8 cellular contexts compared by ENCODE assay signal in genomic region chr16:51971184-51971583, GRCh38.
DNase-seq lines count a peak whose midpoint lies in the region; ATAC-seq and TF ChIP-seq lines count a peak whose summit lies in the region.
"Had no signal": no experiment of that assay in that cellular context is flagged by ENCODE, and none has a peak within 500 bp of the region (broad histone marks: within the 10 kb centered on the region; RNA-seq: fewer than 3 reads in every experiment).

No MANE protein-coding gene starts in this region.

- CTCF ChIA-PET in activated CD4-positive, alpha-beta memory T cell treated with anti-CD3 and anti-CD28 coated beads, Interleukin-2, amount 10 ng/mL, durations not matched to agents 7 days and 5 days (lab: Charles Lee): interaction anchor here (0.6 kb wide), 1 partner anchor 581 kb away, joined by 3 read pairs; no protein-coding TSS in a partner anchor

- H3K27ac Mint-ChIP-seq in osteocyte (ENCODE audit: unreplicated experiment): no peak overlapping the region
- H3K27ac Mint-ChIP-seq in activated CD4-positive, alpha-beta memory T cell treated with anti-CD3 and anti-CD28 coated beads, Interleukin-2, amount 10 ng/mL, durations not matched to agents 7 days and 5 days: no peak overlapping the region
- H3K27ac Mint-ChIP-seq: activated naive CD8-positive, alpha-beta T cell treated with anti-CD3 and anti-CD28 coated beads, Interleukin-2, amount 10 ng/mL, durations not matched to agents 7 days and 5 days had no signal

- H3K36me3 Mint-ChIP-seq in osteocyte (ENCODE audit: unreplicated experiment): no peaks in the 10 kb centered on the region
- H3K36me3 Mint-ChIP-seq in activated CD4-positive, alpha-beta memory T cell treated with anti-CD3 and anti-CD28 coated beads, Interleukin-2, amount 10 ng/mL, durations not matched to agents 7 days and 5 days (ENCODE audit: low read depth): no peaks in the 10 kb centered on the region
- H3K36me3 Mint-ChIP-seq: activated naive CD8-positive, alpha-beta T cell treated with anti-CD3 and anti-CD28 coated beads, Interleukin-2, amount 10 ng/mL, durations not matched to agents 7 days and 5 days had no signal

- no peaks in the 10 kb centered on the region for H3K9me3 Mint-ChIP-seq in osteocyte (ENCODE audit: unreplicated experiment)
- peaks cover 9% of the 10 kb centered on the region for H3K9me3 Mint-ChIP-seq in activated CD4-positive, alpha-beta memory T cell treated with anti-CD3 and anti-CD28 coated beads, Interleukin-2, amount 10 ng/mL, durations not matched to agents 7 days and 5 days

- peaks cover 4% of the 10 kb centered on the region for H3K27me3 Mint-ChIP-seq in osteocyte (ENCODE audit: unreplicated experiment)
- no peaks in the 10 kb centered on the region for H3K27me3 Mint-ChIP-seq in activated CD4-positive, alpha-beta memory T cell treated with anti-CD3 and anti-CD28 coated beads, Interleukin-2, amount 10 ng/mL, durations not matched to agents 7 days and 5 days
- H3K27me3 Mint-ChIP-seq: activated naive CD8-positive, alpha-beta T cell treated with anti-CD3 and anti-CD28 coated beads, Interleukin-2, amount 10 ng/mL, durations not matched to agents 7 days and 5 days had no signal

- H3K4me1 Mint-ChIP-seq in osteocyte (ENCODE audit: unreplicated experiment): no peaks in the 10 kb centered on the region
- H3K4me1 Mint-ChIP-seq in activated CD4-positive, alpha-beta memory T cell treated with anti-CD3 and anti-CD28 coated beads, Interleukin-2, amount 10 ng/mL, durations not matched to agents 7 days and 5 days: no peaks in the 10 kb centered on the region
- H3K4me1 Mint-ChIP-seq: activated naive CD8-positive, alpha-beta T cell treated with anti-CD3 and anti-CD28 coated beads, Interleukin-2, amount 10 ng/mL, durations not matched to agents 7 days and 5 days had no signal

- TF ChIP-seq CTCF in GM12872 (IDR thresholded peaks at IDR 0.05; ENCODE audit: insufficient read depth, low read depth, low read length): peak; percentile 19; the same call in 1 of the 3 replicates
- peak; percentile 48 for TF ChIP-seq CTCF in cardiac fibroblast (IDR thresholded peaks at IDR 0.05; ENCODE audit: low read depth, low read length)
- TF ChIP-seq CTCF in osteocyte (IDR thresholded peaks at IDR 0.05): peak; percentile 28

- POLR2A ChIA-PET in activated CD4-positive, alpha-beta memory T cell treated with anti-CD3 and anti-CD28 coated beads, Interleukin-2, amount 10 ng/mL, durations not matched to agents 7 days and 5 days (lab: Charles Lee): no interaction called here

- ATAC-seq in Right ventricle myocardium superior (ENCODE audit: poor library complexity): no peak

- no peak overlapping the region for H3K4me3 ChIP-seq in cardiac fibroblast (replicated peaks in 1 of 2; ENCODE audit: low read depth in 2 of 2, low read length in 2 of 2)

- DNase-seq in NCI-H1694 treated with DMSO at 0.1 percent for 48 hours (lab: John Stamatoyannopoulos, UW): peak; percentile 28
- DNase-seq in cardiac fibroblast (ENCODE audit: low read depth in 2 of 2): peak; percentile 5 to 49
- DNase-seq in osteocyte (ENCODE audit: extremely low spot score, unreplicated experiment): no peak
- no peak for DNase-seq in activated CD4-positive, alpha-beta memory T cell treated with anti-CD3 and anti-CD28 coated beads, Interleukin-2, amount 10 ng/mL, durations not matched to agents 7 days and 5 days
- DNase-seq in occipital lobe (lab: John Stamatoyannopoulos, UW): no peak
- no peak for DNase-seq in Right ventricle myocardium superior
- DNase-seq: activated naive CD8-positive, alpha-beta T cell treated with anti-CD3 and anti-CD28 coated beads, Interleukin-2, amount 10 ng/mL, durations not matched to agents 7 days and 5 days had no signal

- no peak overlapping the region for H3K4me3 Mint-ChIP-seq in osteocyte (ENCODE audit: unreplicated experiment)
- H3K4me3 Mint-ChIP-seq in activated CD4-positive, alpha-beta memory T cell treated with anti-CD3 and anti-CD28 coated beads, Interleukin-2, amount 10 ng/mL, durations not matched to agents 7 days and 5 days: no peak overlapping the region
- H3K4me3 Mint-ChIP-seq: activated naive CD8-positive, alpha-beta T cell treated with anti-CD3 and anti-CD28 coated beads, Interleukin-2, amount 10 ng/mL, durations not matched to agents 7 days and 5 days had no signal

- intact Hi-C loops in Right ventricle myocardium superior (cut with DNase I): no loop called here

Comparison
In these comparisons a context has a peak if more than half of its experiments do, and no peak if none do; other contexts are left out.
1. DNase-seq: peak in NCI-H1694 treated with DMSO at 0.1 percent for 48 hours (single experiment) and cardiac fibroblast (2 of 2); none in osteocyte (single experiment), activated CD4-positive, alpha-beta memory T cell treated with anti-CD3 and anti-CD28 coated beads, Interleukin-2, amount 10 ng/mL, durations not matched to agents 7 days and 5 days (single experiment), occipital lobe (single experiment) and Right ventricle myocardium superior (single experiment).
2. Peak in every context shown above with its lines, with median percentiles within 50 percentile points of each other: CTCF ChIP-seq.